Comparison of ENCODE assay signal across 1 cellular context in genomic region chr4:184636144-184636543, GRCh38.
TF ChIP-seq lines count a peak whose summit lies in the region.

No MANE protein-coding gene starts in this region.

TF ChIP-seq in HepG2, 621 proteins besides CTCF, POLR2A, EP300 and RAD21:
- TF ChIP-seq KMT2A (CRISPR knock-in tag; IDR thresholded peaks at IDR 0.05) (no peak), ZNF770 (CRISPR knock-in tag; IDR thresholded peaks at IDR 0.05) (peak; percentile 64; the same call in 1 of the 2 replicates), KLF16 (CRISPR knock-in tag; IDR thresholded peaks at IDR 0.05) (no peak), ZSCAN9 (CRISPR knock-in tag; IDR thresholded peaks at IDR 0.05; ENCODE audit: borderline replicate concordance) (no peak), ZMYM3 (CRISPR knock-in tag; IDR thresholded peaks at IDR 0.05) (0 out of 2 replicates have a peak, but pooled peaks have one; percentile 42), ZBTB39 (CRISPR knock-in tag; IDR thresholded peaks at IDR 0.05) (no peak), HMG20A (CRISPR knock-in tag; IDR thresholded peaks at IDR 0.05; ENCODE audit: borderline replicate concordance) (no peak), FOSL2 (CRISPR knock-in tag; IDR thresholded peaks at IDR 0.05) (no peak), JUN (CRISPR knock-in tag; IDR thresholded peaks at IDR 0.05) (no peak), ZNF670 (CRISPR knock-in tag; IDR thresholded peaks at IDR 0.05; ENCODE audit: borderline replicate concordance) (no peak)
